ENCODE assay signal across 13 cellular contexts in the genomic region with DNA sequence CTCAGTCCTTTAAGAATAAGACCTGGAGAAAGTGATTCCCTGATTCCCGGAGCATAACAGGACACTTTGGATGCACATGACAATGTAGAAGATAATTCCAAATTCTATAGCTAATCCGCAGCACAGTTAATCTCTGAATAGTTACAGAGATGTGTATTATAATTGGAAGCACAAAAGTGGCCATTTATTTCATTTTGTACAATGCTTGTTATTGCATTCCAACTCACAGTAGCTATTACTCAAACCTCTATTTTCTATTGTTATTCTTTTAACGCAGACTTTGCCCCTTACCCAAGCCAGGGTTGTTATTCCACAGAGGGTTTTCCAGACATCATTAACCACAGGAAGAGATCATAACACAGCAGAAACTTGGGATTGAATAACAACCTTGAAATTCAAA.
DNase-seq lines count a peak whose midpoint lies in the region; ATAC-seq and TF ChIP-seq lines count a peak whose summit lies in the region.
"Had no signal": no experiment of that assay in that cellular context is flagged by ENCODE, and none has a peak within 500 bp of the region (broad histone marks: within the 10 kb centered on the region; RNA-seq: fewer than 3 reads in every experiment).

No MANE protein-coding gene starts in this region.

- no peaks in the 10 kb centered on the region for H3K27me3 Mint-ChIP-seq in neural crest cell (ENCODE audit: low read depth)
- H3K27me3 Mint-ChIP-seq: IgD-negative memory B cell had no signal

- H3K4me2 ChIP-seq in OCI-LY3 (ENCODE audit: low read length) = no peak overlapping the region

- H3K4me1 Mint-ChIP-seq in neural crest cell = peaks cover 43% of the 10 kb centered on the region
- H3K4me1 Mint-ChIP-seq: CD14-positive monocyte, IgD-negative memory B cell had no signal

- peak overlapping the region; percentile 45 for H3K27ac Mint-ChIP-seq in neural crest cell (ENCODE audit: unreplicated experiment)
- H3K27ac Mint-ChIP-seq: CD14-positive monocyte; CD8-positive, alpha-beta T cell; IgD-negative memory B cell had no signal

- peaks cover 4% of the 10 kb centered on the region for H3K9me3 Mint-ChIP-seq in neural crest cell

- no peaks in the 10 kb centered on the region for H3K79me2 ChIP-seq in OCI-LY3 (ENCODE audit: low read length)

- 0 out of 2 replicates have a peak overlapping the region, but pooled peaks have one; percentile 1 for H2AFZ ChIP-seq in OCI-LY3 (ENCODE audit: low read depth, low read length)

- no peak for ATAC-seq in heart left ventricle
- ATAC-seq: CD8-positive, alpha-beta T cell; HCT116 had no signal

- H3K4me1 ChIP-seq in OCI-LY3 (ENCODE audit: low read length) = no peaks in the 10 kb centered on the region
- H3K4me1 ChIP-seq in effector memory CD4-positive, alpha-beta T cell (ENCODE audit: control insufficient read depth, insufficient read depth, low read length, poor library complexity, severe bottlenecking) = no peaks in the 10 kb centered on the region
- H3K4me1 ChIP-seq in heart left ventricle = peaks cover 0 to 4% (median 0%) of the 10 kb centered on the region in 12 donors
- H3K4me1 ChIP-seq: Caco-2 had no signal

- TF ChIP-seq POLR2A in heart left ventricle (IDR thresholded peaks at IDR 0.05) = no peak

- H3K36me3 ChIP-seq in OCI-LY3 (replicated peaks; ENCODE audit: low read depth, low read length) = no peaks in the 10 kb centered on the region
- H3K36me3 ChIP-seq in effector memory CD4-positive, alpha-beta T cell (ENCODE audit: control insufficient read depth, insufficient read depth, low read length) = no peaks in the 10 kb centered on the region
- no peaks in the 10 kb centered on the region for H3K36me3 ChIP-seq in heart left ventricle

- H3K27me3 ChIP-seq in OCI-LY3 (ENCODE audit: low read depth, low read length) (no peaks in the 10 kb centered on the region), heart left ventricle (no peaks in the 10 kb centered on the region)
- no peaks in the 10 kb centered on the region for H3K27me3 ChIP-seq in effector memory CD4-positive, alpha-beta T cell (replicated peaks; ENCODE audit: control insufficient read depth, insufficient read depth, low read length, poor library complexity, severe bottlenecking)

- H3K9me3 ChIP-seq in OCI-LY3 (ENCODE audit: insufficient read depth, low read length) (no peaks in the 10 kb centered on the region), heart left ventricle (peaks cover 0 to 2% (median 0%) of the 10 kb centered on the region in 12 donors)
- no peaks in the 10 kb centered on the region for H3K9me3 ChIP-seq in effector memory CD4-positive, alpha-beta T cell (ENCODE audit: control insufficient read depth, low read length)
- H3K9me3 ChIP-seq: Caco-2 had no signal

- H4K20me1 ChIP-seq in OCI-LY3 (ENCODE audit: insufficient read depth, low read length) = no peaks in the 10 kb centered on the region

- no peaks in the 10 kb centered on the region for H3K36me3 Mint-ChIP-seq in neural crest cell (ENCODE audit: low read depth)
- H3K36me3 Mint-ChIP-seq: CD14-positive monocyte; CD8-positive, alpha-beta T cell; IgD-negative memory B cell had no signal

- DNase-seq in DMS79 treated with DMSO at 0.1 percent for 48 hours (lab: John Stamatoyannopoulos, UW) = peak; percentile 87
- no peak for DNase-seq in DMS79 (lab: John Stamatoyannopoulos, UW)
- DNase-seq in neural crest cell (ENCODE audit: low read depth, low spot score) = no peak
- no peak for DNase-seq in T-helper 9 cell
- no peak for DNase-seq in effector memory CD4-positive, alpha-beta T cell
- DNase-seq in heart left ventricle = no peak
- DNase-seq: Caco-2; CD8-positive, alpha-beta T cell had no signal

- no peak overlapping the region for H3K4me3 ChIP-seq in OCI-LY3 (ENCODE audit: low read length)
- H3K4me3 ChIP-seq in effector memory CD4-positive, alpha-beta T cell (ENCODE audit: insufficient read depth, low read depth, low read length, poor library complexity, severe bottlenecking) = no peak overlapping the region
- no peak overlapping the region for H3K4me3 ChIP-seq in heart left ventricle

- no peak overlapping the region for H3K27ac ChIP-seq in OCI-LY3 (ENCODE audit: low read length)
- H3K27ac ChIP-seq in effector memory CD4-positive, alpha-beta T cell (ENCODE audit: insufficient read depth, low read length, poor library complexity, severe bottlenecking) = no peak overlapping the region
- H3K27ac ChIP-seq in heart left ventricle = no peak overlapping the region
- H3K27ac ChIP-seq: 22Rv1 had no signal

- H3K9ac ChIP-seq in OCI-LY3 (ENCODE audit: low read length) = no peak overlapping the region

- intact Hi-C loops in heart left ventricle (cut with DNase I) = loop anchor here in 1 of 10 donors (5.0 kb wide), 1 partner anchor 117 kb away; no protein-coding TSS in a partner anchor

- no peak for TF ChIP-seq CTCF in OCI-LY3 (IDR thresholded peaks at IDR 0.05; ENCODE audit: low read depth, low read length)
- TF ChIP-seq CTCF in neural crest cell (conservative IDR thresholded peaks at IDR 0.05) = no peak
- TF ChIP-seq CTCF in heart left ventricle (IDR thresholded peaks at IDR 0.05) = no peak

- WGBS in heart left ventricle, 4 donors = 67 to 74% (median 72%) methylated on average over 3 of the region's 3 CpGs

- no peak overlapping the region for H3K4me3 Mint-ChIP-seq in neural crest cell
- H3K4me3 Mint-ChIP-seq: CD14-positive monocyte; CD8-positive, alpha-beta T cell; IgD-negative memory B cell had no signal
